In genomic region chr10:99945286-99945685, GRCh38 we compare ENCODE assay signal across 12 cellular contexts.
A peak's percentile ranks its signal among the peaks of the same experiment; 100 is the strongest.
DNase-seq lines count a peak whose midpoint lies in the region; ATAC-seq and TF ChIP-seq lines count a peak whose summit lies in the region.
"Had no signal": no experiment of that assay in that cellular context is flagged by ENCODE, and none has a peak within 500 bp of the region (broad histone marks: within the 10 kb centered on the region; RNA-seq: fewer than 3 reads in every experiment).

No MANE protein-coding gene starts in this region.

- no peaks in the 10 kb centered on the region for H3K27me3 Mint-ChIP-seq in MCF 10A (ENCODE audit: insufficient read depth, unreplicated experiment)

- H3K36me3 Mint-ChIP-seq in MCF 10A (ENCODE audit: insufficient read depth, unreplicated experiment), result peaks cover 18% of the 10 kb centered on the region

- no peaks in the 10 kb centered on the region for H3K27me3 ChIP-seq in breast epithelium
- no peaks in the 10 kb centered on the region for H3K27me3 ChIP-seq in esophagus squamous epithelium
- H3K27me3 ChIP-seq in aorta (ENCODE audit: control insufficient read depth in 1 of 2, insufficient read depth in 2 of 2, low read length in 1 of 2), result no peaks in the 10 kb centered on the region
- H3K27me3 ChIP-seq: BLaER1 had no signal

- no peak overlapping the region for H3K4me3 Mint-ChIP-seq in MCF 10A (ENCODE audit: unreplicated experiment)

- H3K4me1 ChIP-seq in breast epithelium (no peaks in the 10 kb centered on the region), esophagus squamous epithelium (peaks cover 0 to 27% (median 14%) of the 10 kb centered on the region in 3 donors), mucosa of descending colon (ENCODE audit: low read depth) (no peaks in the 10 kb centered on the region), aorta (ENCODE audit: control insufficient read depth in 1 of 2, insufficient read depth in 2 of 2, low read length in 2 of 2) (peaks cover 0 to 2% of the 10 kb centered on the region in 2 donors)
- H3K4me1 ChIP-seq: BLaER1 had no signal

- peaks cover 16% of the 10 kb centered on the region for H3K4me1 Mint-ChIP-seq in MCF 10A (ENCODE audit: insufficient read depth, unreplicated experiment)

- POLR2A ChIA-PET in MCF 10A (lab: Yijun Ruan, JAX), result interaction anchor here (0.6 to 3.4 kb wide), 8 partner anchors 15 to 572 kb away, joined by 3 to 11 read pairs (median 3); no protein-coding TSS in a partner anchor

- no TSS peak for BruUV-seq in MCF 10A (replicated peaks; lab: Mats Ljungman, UMichigan)

- DNase-seq in MCF 10A (ENCODE audit: unreplicated experiment) (peak; percentile 58), breast epithelium (ENCODE audit: low spot score in 2 of 2) (no peak), esophagus squamous epithelium (lab: John Stamatoyannopoulos, UW) (no peak), mucosa of descending colon (no peak), aorta (peak in 1 of 2 donors; percentile 53), posterior vena cava (ENCODE audit: low spot score) (no peak)
- DNase-seq in stimulated activated CD4-positive, alpha-beta T cell treated with anti-CD3 and anti-CD28 coated beads, Interleukin-4, amount 100 ng/mL, for 4 hours, result no peak
- DNase-seq: amygdala, NCI-H1417 treated with DMSO at 0.1 percent for 48 hours, RPMI8226 had no signal

- intact Hi-C loops in MCF 10A (cut with micrococcal nuclease) (no loop called here), breast epithelium (cut with DNase I; ENCODE audit: low total_unique reads) (no loop called here), esophagus squamous epithelium (cut with DNase I) (no loop called here), mucosa of descending colon (cut with DNase I, micrococcal nuclease) (no loop called here), aorta (cut with DNase I) (no loop called here), posterior vena cava (cut with DNase I) (no loop called here)

- TF ChIP-seq CTCF in MCF 10A (IDR thresholded peaks at IDR 0.05; ENCODE audit: unreplicated experiment) (no peak), breast epithelium (IDR thresholded peaks at IDR 0.05) (no peak), esophagus squamous epithelium (IDR thresholded peaks at IDR 0.05) (no peak), mucosa of descending colon (IDR thresholded peaks at IDR 0.05) (no peak)

- CTCF ChIA-PET in MCF 10A (lab: Yijun Ruan, JAX), result interaction anchor here (0.6 to 1.1 kb wide), 3 partner anchors 12 to 100 kb away, joined by 3 to 4 read pairs (median 3); no protein-coding TSS in a partner anchor

- H3K9me3 Mint-ChIP-seq in MCF 10A (ENCODE audit: unreplicated experiment), result peaks cover 19% of the 10 kb centered on the region

- H3K9me3 ChIP-seq in breast epithelium (no peaks in the 10 kb centered on the region), esophagus squamous epithelium (no peaks in the 10 kb centered on the region), mucosa of descending colon (no peaks in the 10 kb centered on the region), aorta (ENCODE audit: control insufficient read depth, low read length) (no peaks in the 10 kb centered on the region)

- ATAC-seq in mucosa of descending colon (peak; percentile 71), aorta (ENCODE audit: low FRiP score) (peak; percentile 38), HG02938 (IDR thresholded peaks at IDR 0.05; ENCODE audit: unreplicated experiment) (no peak)

- peak overlapping the region; percentile 52 for H3K27ac Mint-ChIP-seq in MCF 10A (ENCODE audit: low read depth, unreplicated experiment)

- H3K4me3 ChIP-seq in breast epithelium (no peak overlapping the region), esophagus squamous epithelium (no peak overlapping the region), mucosa of descending colon (no peak overlapping the region), aorta (ENCODE audit: low read length in 2 of 2) (no peak overlapping the region)
- H3K4me3 ChIP-seq: BLaER1 had no signal

- peak overlapping the region in 1 of 2 donors; percentile 6 for H3K27ac ChIP-seq in breast epithelium
- H3K27ac ChIP-seq in esophagus squamous epithelium, result peak overlapping the region in 3 of 4 donors; percentile 7 to 54 (median 34)
- no peak overlapping the region for H3K27ac ChIP-seq in aorta (ENCODE audit: low read depth in 1 of 2, low read length in 2 of 2)
- H3K27ac ChIP-seq: BLaER1 had no signal

- H3K36me3 ChIP-seq in breast epithelium (no peaks in the 10 kb centered on the region), esophagus squamous epithelium (peaks cover 0 to 12% (median 0%) of the 10 kb centered on the region in 3 donors), mucosa of descending colon (ENCODE audit: low read depth) (no peaks in the 10 kb centered on the region), aorta (ENCODE audit: control insufficient read depth in 1 of 2, insufficient read depth in 2 of 2, low read length in 1 of 2) (no peaks in the 10 kb centered on the region)

- no peak for TF ChIP-seq POLR2A in breast epithelium (IDR thresholded peaks at IDR 0.05)
- no peak for TF ChIP-seq POLR2A in esophagus squamous epithelium (IDR thresholded peaks at IDR 0.05)

- WGBS in esophagus squamous epithelium, 2 donors, result 30 to 39% methylated on average over 4 of the region's 4 CpGs
- WGBS in aorta, 2 donors, result 5 to 9% methylated on average over 4 of the region's 4 CpGs

Comparison
In these comparisons a context has a peak if more than half of its experiments do, and no peak if none do; other contexts are left out.
1. H3K27ac ChIP-seq: peak in esophagus squamous epithelium (3 of 4); none in aorta (0 of 2).